In the genomic region with DNA sequence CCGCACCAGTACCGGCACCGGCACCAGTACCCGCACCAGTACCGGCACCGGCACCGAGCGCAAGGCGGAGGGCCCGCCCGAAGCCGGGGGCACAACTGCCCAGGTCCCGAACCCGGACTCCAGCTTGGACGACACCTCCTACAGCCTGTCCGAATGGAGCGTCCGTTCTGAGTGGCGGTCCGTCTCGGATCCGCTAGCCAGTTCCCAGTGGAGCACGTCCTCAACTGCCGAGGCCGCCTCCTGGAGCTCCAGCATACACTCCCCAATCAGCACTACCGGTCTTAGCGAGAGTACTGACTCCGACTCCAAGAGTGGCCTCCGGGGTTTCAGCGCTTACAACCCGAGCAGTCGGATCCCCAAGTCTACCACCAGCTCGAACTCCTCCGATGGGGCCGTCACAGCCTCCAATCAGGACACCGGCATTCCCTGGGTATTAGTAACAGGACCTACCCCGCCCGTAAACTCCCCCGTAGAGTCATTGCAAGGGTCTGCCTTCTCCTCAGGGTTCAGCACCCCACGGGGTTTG, we compare ENCODE assay signal across 8 cellular contexts. TPM values are rescaled to one million over a fixed set of nuclear protein-coding genes. Genes with fewer than 3 reads are reported as not detected.
DNase-seq lines count a peak whose midpoint lies in the region; ATAC-seq and TF ChIP-seq lines count a peak whose summit lies in the region.

No MANE protein-coding gene starts in this region.

- H3K27ac ChIP-seq in MM.1S (ENCODE audit: low read length) (no peak overlapping the region), upper lobe of right lung (peak overlapping the region; percentile 89)

- no peaks in the 10 kb centered on the region for H3K36me3 Mint-ChIP-seq in natural killer cell treated with Interleukin-12 subunit alpha and Interleukin-12 subunit beta and Interleukin-15 and Interleukin-18, amount 100 ng/mL, for 72 hours

- no peak for TF ChIP-seq CTCF in MM.1S (IDR thresholded peaks at IDR 0.05; ENCODE audit: low read length)
- no peak for TF ChIP-seq CTCF in fibroblast of villous mesenchyme (IDR thresholded peaks at IDR 0.05; ENCODE audit: insufficient read depth, low read depth, low read length)
- no peak for TF ChIP-seq CTCF in upper lobe of right lung (IDR thresholded peaks at IDR 0.05)

- peak overlapping the region; percentile 73 for H3K4me2 ChIP-seq in MM.1S (ENCODE audit: low read depth, low read length)

- H3K36me3 ChIP-seq in MM.1S (replicated peaks; ENCODE audit: insufficient read depth, low read length) (no peaks in the 10 kb centered on the region), upper lobe of right lung (no peaks in the 10 kb centered on the region)

- DNase-seq in NCI-H2227 (lab: John Stamatoyannopoulos, UW; ENCODE audit: unreplicated experiment): peak; percentile 37
- no peak for DNase-seq in NCI-H2227 treated with DMSO at 0.1 percent for 48 hours (lab: John Stamatoyannopoulos, UW)
- DNase-seq in MM.1S: peak; percentile 33
- peak; percentile 64 for DNase-seq in activated effector memory CD4-positive, alpha-beta T cell treated with anti-CD3 and anti-CD28 coated beads, Interleukin-2, amount 50 U/mL, for 16 hours
- DNase-seq in fibroblast of villous mesenchyme (ENCODE audit: low read depth): peak; percentile 41
- DNase-seq in natural killer cell treated with Interleukin-12 subunit alpha and Interleukin-12 subunit beta and Interleukin-15 and Interleukin-18, amount 100 ng/mL, for 72 hours (ENCODE audit: low spot score): no peak
- peak; percentile 71 for DNase-seq in upper lobe of right lung

- H3K9me3 Mint-ChIP-seq in natural killer cell treated with Interleukin-12 subunit alpha and Interleukin-12 subunit beta and Interleukin-15 and Interleukin-18, amount 100 ng/mL, for 72 hours: no peaks in the 10 kb centered on the region

- ATAC-seq in natural killer cell treated with Interleukin-12 subunit alpha and Interleukin-12 subunit beta and Interleukin-15 and Interleukin-18, amount 100 ng/mL, for 72 hours: peak in 1 of 2 donors; percentile 37
- ATAC-seq in upper lobe of right lung: peak; percentile 43
- ATAC-seq in HG03025 (IDR thresholded peaks at IDR 0.05; ENCODE audit: low FRiP score, unreplicated experiment): no peak

- H2AFZ ChIP-seq in MM.1S (ENCODE audit: low read length): peak overlapping the region; percentile 65

- H3K27me3 Mint-ChIP-seq in natural killer cell treated with Interleukin-12 subunit alpha and Interleukin-12 subunit beta and Interleukin-15 and Interleukin-18, amount 100 ng/mL, for 72 hours: peaks cover 0 to 16% of the 10 kb centered on the region in 2 donors

- H3K4me1 Mint-ChIP-seq in natural killer cell treated with Interleukin-12 subunit alpha and Interleukin-12 subunit beta and Interleukin-15 and Interleukin-18, amount 100 ng/mL, for 72 hours (ENCODE audit: low read depth in 2 of 2): peaks cover 0 to 7% of the 10 kb centered on the region in 2 donors

- no peaks in the 10 kb centered on the region for H3K79me2 ChIP-seq in MM.1S (ENCODE audit: low read length)

- H3K9me3 ChIP-seq in MM.1S (replicated peaks; ENCODE audit: insufficient read depth, low read length) (no peaks in the 10 kb centered on the region), upper lobe of right lung (no peaks in the 10 kb centered on the region)

- peak overlapping the region; percentile 61 for H3K4me3 ChIP-seq in MM.1S (ENCODE audit: low read length)
- H3K4me3 ChIP-seq in fibroblast of villous mesenchyme (ENCODE audit: low read depth, low read length): peak overlapping the region; percentile 75
- peak overlapping the region; percentile 65 for H3K4me3 ChIP-seq in upper lobe of right lung

- H3K27me3 ChIP-seq in MM.1S (replicated peaks; ENCODE audit: insufficient read depth, low read length) (no peaks in the 10 kb centered on the region), upper lobe of right lung (no peaks in the 10 kb centered on the region)

- H3K27ac Mint-ChIP-seq in natural killer cell treated with Interleukin-12 subunit alpha and Interleukin-12 subunit beta and Interleukin-15 and Interleukin-18, amount 100 ng/mL, for 72 hours: peak overlapping the region in 1 of 2 donors; percentile 19

- peak overlapping the region; percentile 89 for H3K4me3 Mint-ChIP-seq in natural killer cell treated with Interleukin-12 subunit alpha and Interleukin-12 subunit beta and Interleukin-15 and Interleukin-18, amount 100 ng/mL, for 72 hours

- H3K4me1 ChIP-seq in MM.1S (ENCODE audit: low read length): no peaks in the 10 kb centered on the region
- H3K4me1 ChIP-seq in upper lobe of right lung: no peaks in the 10 kb centered on the region

- H3F3A ChIP-seq in MM.1S (ENCODE audit: insufficient read depth, low read length): no peaks in the 10 kb centered on the region

- H3K9ac ChIP-seq in MM.1S (ENCODE audit: low read length): peak overlapping the region; percentile 23; the same call in 1 of the 2 replicates

- no peaks in the 10 kb centered on the region for H3K9me2 ChIP-seq in MM.1S (replicated peaks; ENCODE audit: insufficient read depth, low read length)

- no peaks in the 10 kb centered on the region for H4K20me1 ChIP-seq in MM.1S (ENCODE audit: insufficient read depth, low read length)

- intact Hi-C loops in upper lobe of right lung (cut with DNase I): no loop called here

RNA-seq across cellular contexts. Expression of a gene that starts 0.9 kb away (rescaled TPM):
- total RNA-seq in fibroblast of villous mesenchyme (2.6 and 7.8 TPM in 2 replicates), upper lobe of right lung (176 TPM)
- 1 to 10 TPM in 1 of 2 donors, under 1 TPM in 1; 0.21 to 1.8 TPM for total RNA-seq in natural killer cell treated with Interleukin-12 subunit alpha and Interleukin-12 subunit beta and Interleukin-15 and Interleukin-18, amount 100 ng/mL, for 72 hours

Comparison
In these comparisons a context has a peak if more than half of its experiments do, and no peak if none do; other contexts are left out.
1. DNase-seq: peak in NCI-H2227 (single experiment), MM.1S (single experiment), activated effector memory CD4-positive, alpha-beta T cell treated with anti-CD3 and anti-CD28 coated beads, Interleukin-2, amount 50 U/mL, for 16 hours (single experiment), fibroblast of villous mesenchyme (single experiment) and upper lobe of right lung (single experiment); none in NCI-H2227 treated with DMSO at 0.1 percent for 48 hours (single experiment) and natural killer cell treated with Interleukin-12 subunit alpha and Interleukin-12 subunit beta and Interleukin-15 and Interleukin-18, amount 100 ng/mL, for 72 hours (single experiment).
2. RNA of a gene that starts 0.9 kb away (total RNA-seq): 176 TPM in upper lobe of right lung (single experiment); 2.6 to 7.8 TPM in fibroblast of villous mesenchyme and 0.21 to 1.8 TPM in natural killer cell treated with Interleukin-12 subunit alpha and Interleukin-12 subunit beta and Interleukin-15 and Interleukin-18, amount 100 ng/mL, for 72 hours; every median in the first group is over 10 times any median in the second.
3. Peak in every context shown above with its lines, with median percentiles within 50 percentile points of each other: H3K4me3 ChIP-seq.